Comparison of ENCODE assay signal across 8 cellular contexts in genomic region chr19:46713781-46714522, GRCh38. TPM values are rescaled to one million over a fixed set of nuclear protein-coding genes. Genes with fewer than 3 reads are reported as not detected.
DNase-seq lines count a peak whose midpoint lies in the region; ATAC-seq and TF ChIP-seq lines count a peak whose summit lies in the region.

No MANE protein-coding gene starts in this region.

- CTCF ChIA-PET in activated naive CD4-positive, alpha-beta T cell treated with anti-CD3 and anti-CD28 coated beads, Interleukin-2, amount 10 ng/mL, durations not matched to agents 7 days and 5 days (lab: Charles Lee): interaction anchor here (0.7 to 4.0 kb wide), 6 partner anchors 9 to 127 kb away, joined by 3 to 40 read pairs (median 5); no protein-coding TSS in a partner anchor

- no peak for TF ChIP-seq EP300 in ovary (IDR thresholded peaks at IDR 0.05)
- TF ChIP-seq EP300 in tibial nerve (IDR thresholded peaks at IDR 0.05): peak in 1 of 2 donors; percentile 32

- peaks cover 18% of the 10 kb centered on the region for H3K36me3 ChIP-seq in HUES6 (ENCODE audit: control insufficient read depth, insufficient read depth, low read length)
- no peaks in the 10 kb centered on the region for H3K36me3 ChIP-seq in SJCRH30
- H3K36me3 ChIP-seq in ovary: no peaks in the 10 kb centered on the region
- H3K36me3 ChIP-seq in tibial nerve: peaks cover 0 to 21% (median 18%) of the 10 kb centered on the region in 3 donors

- no peaks in the 10 kb centered on the region for H3K9me3 Mint-ChIP-seq in activated naive CD4-positive, alpha-beta T cell treated with anti-CD3 and anti-CD28 coated beads, Interleukin-2, amount 10 ng/mL, durations not matched to agents 7 days and 5 days
- H3K9me3 Mint-ChIP-seq in glutamatergic neuron (ENCODE audit: unreplicated experiment): peaks cover 3% of the 10 kb centered on the region

- DNase-seq in COLO668 (lab: John Stamatoyannopoulos, UW; ENCODE audit: unreplicated experiment): peak; percentile 84
- peak in 1 of 2 experiments; percentile 43 for DNase-seq in SJCRH30
- DNase-seq in activated naive CD4-positive, alpha-beta T cell treated with anti-CD3 and anti-CD28 coated beads, Interleukin-2, amount 10 ng/mL, durations not matched to agents 7 days and 5 days: peak; percentile 90
- DNase-seq in glutamatergic neuron: peak; percentile 80
- peak; percentile 93 to 97 (median 94) for DNase-seq in ovary
- peak; percentile 87 to 96 for DNase-seq in tibial nerve (ENCODE audit: low spot score in 2 of 2)

- H3K27me3 ChIP-seq in HUES6 (ENCODE audit: control insufficient read depth, insufficient read depth, low read length) (no peaks in the 10 kb centered on the region), SJCRH30 (no peaks in the 10 kb centered on the region), ovary (no peaks in the 10 kb centered on the region), tibial nerve (no peaks in the 10 kb centered on the region)

- peaks cover 20% of the 10 kb centered on the region for H3K4me1 ChIP-seq in HUES6 (ENCODE audit: control insufficient read depth, insufficient read depth, low read length)
- no peaks in the 10 kb centered on the region for H3K4me1 ChIP-seq in SJCRH30
- peaks cover 5% of the 10 kb centered on the region for H3K4me1 ChIP-seq in ovary (ENCODE audit: insufficient read depth)
- H3K4me1 ChIP-seq in tibial nerve: peaks cover 0 to 41% (median 24%) of the 10 kb centered on the region in 4 donors

- H3K27ac Mint-ChIP-seq in activated naive CD4-positive, alpha-beta T cell treated with anti-CD3 and anti-CD28 coated beads, Interleukin-2, amount 10 ng/mL, durations not matched to agents 7 days and 5 days: peak overlapping the region; percentile 97
- H3K27ac Mint-ChIP-seq in glutamatergic neuron (ENCODE audit: unreplicated experiment): peak overlapping the region; percentile 90

- H3K4me3 Mint-ChIP-seq in activated naive CD4-positive, alpha-beta T cell treated with anti-CD3 and anti-CD28 coated beads, Interleukin-2, amount 10 ng/mL, durations not matched to agents 7 days and 5 days: peak overlapping the region; percentile 96
- H3K4me3 Mint-ChIP-seq in glutamatergic neuron (ENCODE audit: unreplicated experiment): peak overlapping the region; percentile 93

- H3K36me3 Mint-ChIP-seq in activated naive CD4-positive, alpha-beta T cell treated with anti-CD3 and anti-CD28 coated beads, Interleukin-2, amount 10 ng/mL, durations not matched to agents 7 days and 5 days: peaks cover 51% of the 10 kb centered on the region
- no peaks in the 10 kb centered on the region for H3K36me3 Mint-ChIP-seq in glutamatergic neuron (ENCODE audit: unreplicated experiment)

- TF ChIP-seq CTCF in glutamatergic neuron (IDR thresholded peaks at IDR 0.05; ENCODE audit: partially characterized antibody, unreplicated experiment) (no peak), ovary (IDR thresholded peaks at IDR 0.05) (no peak), tibial nerve (IDR thresholded peaks at IDR 0.05) (no peak)

- no peak for TF ChIP-seq POLR2A in ovary (IDR thresholded peaks at IDR 0.05)
- TF ChIP-seq POLR2A in tibial nerve (IDR thresholded peaks at IDR 0.05): no peak

- no peak overlapping the region for H3K27ac ChIP-seq in HUES6 (ENCODE audit: low read depth, low read length)
- H3K27ac ChIP-seq in SJCRH30: no peak overlapping the region
- H3K27ac ChIP-seq in ovary: peak overlapping the region; percentile 81 to 95
- H3K27ac ChIP-seq in tibial nerve: peak overlapping the region; percentile 82 to 98 (median 88)

- 1% methylated on average over 39 to 43 of the region's 43 CpGs for WGBS in ovary, 3 donors
- 0 to 1% methylated on average over 28 to 37 of the region's 43 CpGs for whole genome bisulfite sequencing in tibial nerve, 2 donors

- no peak for ATAC-seq in HG02623 (IDR thresholded peaks at IDR 0.05; ENCODE audit: unreplicated experiment)

- peaks cover 40% of the 10 kb centered on the region for H3K4me1 Mint-ChIP-seq in activated naive CD4-positive, alpha-beta T cell treated with anti-CD3 and anti-CD28 coated beads, Interleukin-2, amount 10 ng/mL, durations not matched to agents 7 days and 5 days
- peaks cover 13% of the 10 kb centered on the region for H3K4me1 Mint-ChIP-seq in glutamatergic neuron (ENCODE audit: low read depth, unreplicated experiment)

- intact Hi-C loops in ovary (cut with DNase I): no loop called here

- H3K9me3 ChIP-seq in HUES6 (ENCODE audit: control insufficient read depth, insufficient read depth, low read depth, low read length) (no peaks in the 10 kb centered on the region), SJCRH30 (replicated peaks) (no peaks in the 10 kb centered on the region), ovary (no peaks in the 10 kb centered on the region), tibial nerve (no peaks in the 10 kb centered on the region)

- peak overlapping the region; percentile 66 for H3K9ac ChIP-seq in HUES6 (ENCODE audit: low read length)

- no peaks in the 10 kb centered on the region for H3K27me3 Mint-ChIP-seq in activated naive CD4-positive, alpha-beta T cell treated with anti-CD3 and anti-CD28 coated beads, Interleukin-2, amount 10 ng/mL, durations not matched to agents 7 days and 5 days
- H3K27me3 Mint-ChIP-seq in glutamatergic neuron (ENCODE audit: unreplicated experiment): peaks cover 5% of the 10 kb centered on the region

- H3K4me3 ChIP-seq in HUES6 (ENCODE audit: low read depth, low read length) (peak overlapping the region; percentile 82), SJCRH30 (peak overlapping the region; percentile 48), ovary (peak overlapping the region; percentile 53), tibial nerve (peak overlapping the region; percentile 60 to 82 (median 74))

RNA-seq across cellular contexts. Expression of gene PRKD2, which starts 3.0 kb away (rescaled TPM):
- total RNA-seq in SJCRH30 (2014; rRNA removed; shearing (Covaris generic)): 7.7 and 7.8 TPM in 2 replicates
- total RNA-seq in glutamatergic neuron (ENCODE audit: unreplicated experiment) (54.7 TPM), ovary (10 to 100 TPM; 21.2 to 55.4 (median 46.6) TPM), tibial nerve (10 to 100 TPM; 21.0 to 36.1 (median 30.2) TPM)
- polyA plus RNA-seq in ovary: 10 to 100 TPM; 17.7 to 29.7 TPM

RNA-seq across cellular contexts. Expression of gene FKRP, which starts 31.9 kb away (rescaled TPM):
- 15.6 and 17.8 TPM in 2 replicates for total RNA-seq in SJCRH30 (2014; rRNA removed; shearing (Covaris generic))
- total RNA-seq in glutamatergic neuron (ENCODE audit: unreplicated experiment) (46.6 TPM), ovary (10 to 100 TPM; 10.9 to 24.4 (median 19.0) TPM), tibial nerve (10 to 100 TPM; 15.7 to 20.4 (median 17.7) TPM)
- polyA plus RNA-seq in ovary: 10 to 100 TPM; 10.7 to 12.0 TPM

RNA-seq across cellular contexts. Expression of gene STRN4, which starts 32.3 kb away (rescaled TPM):
- total RNA-seq in SJCRH30 (2014; rRNA removed; shearing (Covaris generic)): 75.3 and 80.6 TPM in 2 replicates
- total RNA-seq in glutamatergic neuron (ENCODE audit: unreplicated experiment) (117 TPM), ovary (10 to 100 TPM; 37.3 to 85.3 (median 59.1) TPM), tibial nerve (100 to 1,000 TPM in 1 of 4 donors, 10 to 100 TPM in 3; 77.4 to 127 (median 87.4) TPM)
- polyA plus RNA-seq in ovary: 10 to 100 TPM; 34.8 to 59.3 TPM

RNA-seq across cellular contexts. Expression of gene DACT3, which starts 53.0 kb away (rescaled TPM):
- 2.6 and 2.7 TPM in 2 replicates for total RNA-seq in SJCRH30 (2014; rRNA removed; shearing (Covaris generic))
- total RNA-seq in glutamatergic neuron (ENCODE audit: unreplicated experiment) (55.1 TPM), ovary (10 to 100 TPM in 6 of 7 donors, 1 to 10 TPM in 1; 7.6 to 56.5 (median 20.8) TPM), tibial nerve (10 to 100 TPM in 1 of 4 donors, 1 to 10 TPM in 3; 7.1 to 11.7 (median 8.2) TPM)
- polyA plus RNA-seq in ovary: 10 to 100 TPM; 15.2 to 51.3 TPM

Comparison
In these comparisons a context has a peak if more than half of its experiments do, and no peak if none do; other contexts are left out.
1. H3K27ac ChIP-seq: peak in ovary (2 of 2) and tibial nerve (4 of 4); none in HUES6 (single experiment) and SJCRH30 (single experiment).
2. Peak in every context shown above with its lines, with median percentiles within 50 percentile points of each other: H3K4me3 ChIP-seq.